ENCODE assay signal across 9 cellular contexts in genomic region chr7:2477447-2478386, GRCh38. TPM values are rescaled to one million over a fixed set of nuclear protein-coding genes. Genes with fewer than 3 reads are reported as not detected.
DNase-seq lines count a peak whose midpoint lies in the region; ATAC-seq and TF ChIP-seq lines count a peak whose summit lies in the region.
"Had no signal": no experiment of that assay in that cellular context is flagged by ENCODE, and none has a peak within 500 bp of the region (broad histone marks: within the 10 kb centered on the region; RNA-seq: fewer than 3 reads in every experiment).

No MANE protein-coding gene starts in this region.

- H3K9me3 Mint-ChIP-seq in activated CD4-positive, alpha-beta memory T cell treated with anti-CD3 and anti-CD28 coated beads, Interleukin-2, amount 10 ng/mL, durations not matched to agents 7 days and 5 days: peaks cover under 1% of the 10 kb centered on the region
- H3K9me3 Mint-ChIP-seq in mesothelial cell of epicardium: no peaks in the 10 kb centered on the region

- no peak overlapping the region for H3K27ac Mint-ChIP-seq in activated CD4-positive, alpha-beta memory T cell treated with anti-CD3 and anti-CD28 coated beads, Interleukin-2, amount 10 ng/mL, durations not matched to agents 7 days and 5 days
- H3K27ac Mint-ChIP-seq in mesothelial cell of epicardium: no peak overlapping the region

- no peaks in the 10 kb centered on the region for H3K36me3 Mint-ChIP-seq in activated CD4-positive, alpha-beta memory T cell treated with anti-CD3 and anti-CD28 coated beads, Interleukin-2, amount 10 ng/mL, durations not matched to agents 7 days and 5 days (ENCODE audit: low read depth)
- H3K36me3 Mint-ChIP-seq in mesothelial cell of epicardium: no peaks in the 10 kb centered on the region

- DNase-seq in Ammon's horn (ENCODE audit: low spot score) (peak; percentile 77), NCI-H2196 treated with DMSO at 0.1 percent for 48 hours (lab: John Stamatoyannopoulos, UW; ENCODE audit: unreplicated experiment) (peak; percentile 11), ecto neural progenitor cell (ENCODE audit: low spot score) (peak; percentile 84), mesothelial cell of epicardium (ENCODE audit: low spot score in 2 of 2, unreplicated experiment in 2 of 2) (no peak)
- DNase-seq in activated CD4-positive, alpha-beta memory T cell treated with anti-CD3 and anti-CD28 coated beads, Interleukin-2, amount 10 ng/mL, durations not matched to agents 7 days and 5 days: peak; percentile 81
- DNase-seq in stimulated activated CD8-positive, alpha-beta memory T cell treated with anti-CD3 and anti-CD28 coated beads, Interleukin-7, amount 100 ng/mL, for 24 hours (ENCODE audit: low read depth): peak; percentile 10

- POLR2A ChIA-PET in activated CD4-positive, alpha-beta memory T cell treated with anti-CD3 and anti-CD28 coated beads, Interleukin-2, amount 10 ng/mL, durations not matched to agents 7 days and 5 days (lab: Charles Lee): interaction anchor here (1.8 kb wide), 1 partner anchor 32 kb away, joined by 5 read pairs; no protein-coding TSS in a partner anchor

- no peak overlapping the region for H3K4me3 Mint-ChIP-seq in activated CD4-positive, alpha-beta memory T cell treated with anti-CD3 and anti-CD28 coated beads, Interleukin-2, amount 10 ng/mL, durations not matched to agents 7 days and 5 days
- H3K4me3 Mint-ChIP-seq in mesothelial cell of epicardium: no peak overlapping the region

- peaks cover 13% of the 10 kb centered on the region for H3K4me1 Mint-ChIP-seq in activated CD4-positive, alpha-beta memory T cell treated with anti-CD3 and anti-CD28 coated beads, Interleukin-2, amount 10 ng/mL, durations not matched to agents 7 days and 5 days
- H3K4me1 Mint-ChIP-seq in mesothelial cell of epicardium: no peaks in the 10 kb centered on the region

- CTCF ChIA-PET in activated CD4-positive, alpha-beta memory T cell treated with anti-CD3 and anti-CD28 coated beads, Interleukin-2, amount 10 ng/mL, durations not matched to agents 7 days and 5 days (lab: Charles Lee): interaction anchor here (0.8 to 1.5 kb wide), 4 partner anchors 8 to 69 kb away, joined by 3 read pairs; no protein-coding TSS in a partner anchor

- peak; percentile 74 for ATAC-seq in GM19372 (IDR thresholded peaks at IDR 0.05; ENCODE audit: low read depth, unreplicated experiment)
- ATAC-seq in HG03342 (IDR thresholded peaks at IDR 0.05; ENCODE audit: unreplicated experiment): no peak

- H3K27me3 Mint-ChIP-seq in activated CD4-positive, alpha-beta memory T cell treated with anti-CD3 and anti-CD28 coated beads, Interleukin-2, amount 10 ng/mL, durations not matched to agents 7 days and 5 days: no peaks in the 10 kb centered on the region
- H3K27me3 Mint-ChIP-seq in mesothelial cell of epicardium (ENCODE audit: low read depth): no peaks in the 10 kb centered on the region

- TF ChIP-seq CTCF in mesothelial cell of epicardium (IDR thresholded peaks at IDR 0.05; ENCODE audit: unreplicated experiment): peak; percentile 50

RNA-seq across cellular contexts. Expression of gene GRIFIN, which starts 1.5 kb away (rescaled TPM):
- total RNA-seq in activated CD4-positive, alpha-beta memory T cell treated with anti-CD3 and anti-CD28 coated beads, Interleukin-2, amount 10 ng/mL, durations not matched to agents 7 days and 5 days: not detected
- total RNA-seq in mesothelial cell of epicardium: not detected in 3 replicates
- total RNA-seq: pulmonary artery endothelial cell had no signal

RNA-seq across cellular contexts. Expression of gene LFNG, which starts 41.9 kb away (rescaled TPM):
- total RNA-seq in activated CD4-positive, alpha-beta memory T cell treated with anti-CD3 and anti-CD28 coated beads, Interleukin-2, amount 10 ng/mL, durations not matched to agents 7 days and 5 days: 100 to 1,000 TPM; 105 to 109 TPM
- 16.0 to 19.0 TPM (median 16.3 TPM) in 3 replicates for total RNA-seq in mesothelial cell of epicardium

Comparison
In these comparisons a context has a peak if more than half of its experiments do, and no peak if none do; other contexts are left out.
1. DNase-seq: peak in Ammon's horn (single experiment), NCI-H2196 treated with DMSO at 0.1 percent for 48 hours (single experiment), activated CD4-positive, alpha-beta memory T cell treated with anti-CD3 and anti-CD28 coated beads, Interleukin-2, amount 10 ng/mL, durations not matched to agents 7 days and 5 days (single experiment), ecto neural progenitor cell (single experiment) and stimulated activated CD8-positive, alpha-beta memory T cell treated with anti-CD3 and anti-CD28 coated beads, Interleukin-7, amount 100 ng/mL, for 24 hours (single experiment); none in mesothelial cell of epicardium (0 of 2).